In genomic region chr2:235433860-235434259, GRCh38 we compare ENCODE assay signal across 9 cellular contexts. TPM values are rescaled to one million over a fixed set of nuclear protein-coding genes. Genes with fewer than 3 reads are reported as not detected.
DNase-seq lines count a peak whose midpoint lies in the region; ATAC-seq, FAIRE-seq and TF ChIP-seq lines count a peak whose summit lies in the region.
"Had no signal": no experiment of that assay in that cellular context is flagged by ENCODE, and none has a peak within 500 bp of the region (broad histone marks: within the 10 kb centered on the region; RNA-seq: fewer than 3 reads in every experiment).

No MANE protein-coding gene starts in this region.

- FAIRE-seq in pancreas (lab: Jason Lieb, UNC), result no peak

- H3K27ac ChIP-seq in pancreas, result peak overlapping the region in 2 of 4 donors; percentile 50 to 62

- H3K4me3 Mint-ChIP-seq in osteocyte (ENCODE audit: unreplicated experiment) (no peak overlapping the region), mesothelial cell of epicardium (no peak overlapping the region)

- peak; percentile 7 for DNase-seq in CMK (ENCODE audit: low read depth)
- DNase-seq in OCI-M1 (lab: John Stamatoyannopoulos, UW), result peak; percentile 82
- DNase-seq in fibroblast of villous mesenchyme (ENCODE audit: low read depth), result peak; percentile 27
- peak in 4 of 6 donors; percentile 61 to 69 (median 68) for DNase-seq in pancreas
- DNase-seq in osteocyte (ENCODE audit: extremely low spot score, unreplicated experiment), result no peak
- DNase-seq in KG1 (lab: John Stamatoyannopoulos, UW), result no peak
- DNase-seq in mesothelial cell of epicardium (ENCODE audit: low spot score in 2 of 2, unreplicated experiment in 2 of 2), result no peak
- no peak for DNase-seq in SW480 (ENCODE audit: low spot score)
- DNase-seq: NCI-H345 had no signal

- H3K36me3 Mint-ChIP-seq in osteocyte (ENCODE audit: unreplicated experiment) (no peaks in the 10 kb centered on the region), mesothelial cell of epicardium (no peaks in the 10 kb centered on the region)

- H3K4me1 Mint-ChIP-seq in osteocyte (ENCODE audit: unreplicated experiment) (no peaks in the 10 kb centered on the region), mesothelial cell of epicardium (no peaks in the 10 kb centered on the region)

- ATAC-seq in pancreas, result peak; percentile 92 to 95 (median 92)

- peaks cover 0 to 7% (median 0%) of the 10 kb centered on the region in 3 donors for H3K4me1 ChIP-seq in pancreas

- H3K27me3 Mint-ChIP-seq in osteocyte (ENCODE audit: unreplicated experiment), result peaks cover 63% of the 10 kb centered on the region
- peaks cover 31% of the 10 kb centered on the region for H3K27me3 Mint-ChIP-seq in mesothelial cell of epicardium (ENCODE audit: low read depth)

- H3K27ac Mint-ChIP-seq in osteocyte (ENCODE audit: unreplicated experiment), result no peak overlapping the region
- no peak overlapping the region for H3K27ac Mint-ChIP-seq in mesothelial cell of epicardium

- TF ChIP-seq CTCF in fibroblast of villous mesenchyme (IDR thresholded peaks at IDR 0.05; ENCODE audit: insufficient read depth, low read depth, low read length), result no peak
- TF ChIP-seq CTCF in pancreas (IDR thresholded peaks at IDR 0.05), result no peak
- no peak for TF ChIP-seq CTCF in osteocyte (IDR thresholded peaks at IDR 0.05)
- TF ChIP-seq CTCF in mesothelial cell of epicardium (IDR thresholded peaks at IDR 0.05; ENCODE audit: unreplicated experiment), result no peak

- no peaks in the 10 kb centered on the region for H3K36me3 ChIP-seq in pancreas

- H3K9me3 Mint-ChIP-seq in osteocyte (ENCODE audit: unreplicated experiment) (no peaks in the 10 kb centered on the region), mesothelial cell of epicardium (peaks cover 14% of the 10 kb centered on the region)

- H3K9me3 ChIP-seq in pancreas, result no peaks in the 10 kb centered on the region

- WGBS in pancreas, 2 donors, result 22 to 28% methylated on average over 4 of the region's 4 CpGs

- intact Hi-C loops in pancreas (cut with DNase I), result no loop called here

- no peak overlapping the region for H3K4me3 ChIP-seq in fibroblast of villous mesenchyme (ENCODE audit: low read depth, low read length)
- no peak overlapping the region for H3K4me3 ChIP-seq in pancreas

- H3K27me3 ChIP-seq in pancreas, result no peaks in the 10 kb centered on the region

RNA-seq across cellular contexts. Expression of gene AGAP1, which starts 60.0 kb away (rescaled TPM):
- total RNA-seq in fibroblast of villous mesenchyme (10.8 and 13.9 TPM in 2 replicates), pancreas (10 to 100 TPM; 16.1 to 27.6 (median 19.4) TPM), osteocyte (40.5 and 43.8 TPM in 2 replicates), mesothelial cell of epicardium (41.1 to 44.0 TPM (median 41.5 TPM) in 3 replicates)
- 1 to 10 TPM; 5.0 to 6.8 TPM for polyA plus RNA-seq in pancreas

Comparison
In these comparisons a context has a peak if more than half of its experiments do, and no peak if none do; other contexts are left out.
1. DNase-seq: peak in CMK (single experiment), OCI-M1 (single experiment), fibroblast of villous mesenchyme (single experiment) and pancreas (4 of 6); none in osteocyte (single experiment), KG1 (single experiment), mesothelial cell of epicardium (0 of 2) and SW480 (single experiment).